1 cellular context compared by ENCODE assay signal in the genomic region with DNA sequence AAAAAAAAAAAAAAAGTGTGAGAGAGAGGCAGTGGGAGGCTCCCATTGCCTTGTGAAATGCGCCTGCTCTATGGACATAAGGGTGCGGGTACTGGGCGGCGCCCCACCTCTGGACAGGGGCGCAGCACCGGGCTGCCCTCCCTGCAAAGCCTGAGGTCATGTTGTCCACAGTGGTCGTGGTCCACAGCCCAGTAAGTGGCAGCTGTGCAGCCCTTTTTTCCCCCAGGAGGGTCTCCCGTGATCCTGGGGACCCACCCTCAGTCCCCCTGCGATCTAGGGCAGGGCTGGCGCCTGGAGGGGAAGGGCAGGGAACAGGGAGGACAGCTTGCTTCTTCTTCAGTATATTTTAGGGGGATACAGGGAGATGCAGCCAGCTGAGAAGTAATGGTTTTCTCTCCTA.
TF ChIP-seq lines count a peak whose summit lies in the region.

No MANE protein-coding gene starts in this region.

TF ChIP-seq in GM23338, 12 proteins besides CTCF, POLR2A, EP300 and RAD21 (continued from another document):
- TF ChIP-seq, protein P1, sequence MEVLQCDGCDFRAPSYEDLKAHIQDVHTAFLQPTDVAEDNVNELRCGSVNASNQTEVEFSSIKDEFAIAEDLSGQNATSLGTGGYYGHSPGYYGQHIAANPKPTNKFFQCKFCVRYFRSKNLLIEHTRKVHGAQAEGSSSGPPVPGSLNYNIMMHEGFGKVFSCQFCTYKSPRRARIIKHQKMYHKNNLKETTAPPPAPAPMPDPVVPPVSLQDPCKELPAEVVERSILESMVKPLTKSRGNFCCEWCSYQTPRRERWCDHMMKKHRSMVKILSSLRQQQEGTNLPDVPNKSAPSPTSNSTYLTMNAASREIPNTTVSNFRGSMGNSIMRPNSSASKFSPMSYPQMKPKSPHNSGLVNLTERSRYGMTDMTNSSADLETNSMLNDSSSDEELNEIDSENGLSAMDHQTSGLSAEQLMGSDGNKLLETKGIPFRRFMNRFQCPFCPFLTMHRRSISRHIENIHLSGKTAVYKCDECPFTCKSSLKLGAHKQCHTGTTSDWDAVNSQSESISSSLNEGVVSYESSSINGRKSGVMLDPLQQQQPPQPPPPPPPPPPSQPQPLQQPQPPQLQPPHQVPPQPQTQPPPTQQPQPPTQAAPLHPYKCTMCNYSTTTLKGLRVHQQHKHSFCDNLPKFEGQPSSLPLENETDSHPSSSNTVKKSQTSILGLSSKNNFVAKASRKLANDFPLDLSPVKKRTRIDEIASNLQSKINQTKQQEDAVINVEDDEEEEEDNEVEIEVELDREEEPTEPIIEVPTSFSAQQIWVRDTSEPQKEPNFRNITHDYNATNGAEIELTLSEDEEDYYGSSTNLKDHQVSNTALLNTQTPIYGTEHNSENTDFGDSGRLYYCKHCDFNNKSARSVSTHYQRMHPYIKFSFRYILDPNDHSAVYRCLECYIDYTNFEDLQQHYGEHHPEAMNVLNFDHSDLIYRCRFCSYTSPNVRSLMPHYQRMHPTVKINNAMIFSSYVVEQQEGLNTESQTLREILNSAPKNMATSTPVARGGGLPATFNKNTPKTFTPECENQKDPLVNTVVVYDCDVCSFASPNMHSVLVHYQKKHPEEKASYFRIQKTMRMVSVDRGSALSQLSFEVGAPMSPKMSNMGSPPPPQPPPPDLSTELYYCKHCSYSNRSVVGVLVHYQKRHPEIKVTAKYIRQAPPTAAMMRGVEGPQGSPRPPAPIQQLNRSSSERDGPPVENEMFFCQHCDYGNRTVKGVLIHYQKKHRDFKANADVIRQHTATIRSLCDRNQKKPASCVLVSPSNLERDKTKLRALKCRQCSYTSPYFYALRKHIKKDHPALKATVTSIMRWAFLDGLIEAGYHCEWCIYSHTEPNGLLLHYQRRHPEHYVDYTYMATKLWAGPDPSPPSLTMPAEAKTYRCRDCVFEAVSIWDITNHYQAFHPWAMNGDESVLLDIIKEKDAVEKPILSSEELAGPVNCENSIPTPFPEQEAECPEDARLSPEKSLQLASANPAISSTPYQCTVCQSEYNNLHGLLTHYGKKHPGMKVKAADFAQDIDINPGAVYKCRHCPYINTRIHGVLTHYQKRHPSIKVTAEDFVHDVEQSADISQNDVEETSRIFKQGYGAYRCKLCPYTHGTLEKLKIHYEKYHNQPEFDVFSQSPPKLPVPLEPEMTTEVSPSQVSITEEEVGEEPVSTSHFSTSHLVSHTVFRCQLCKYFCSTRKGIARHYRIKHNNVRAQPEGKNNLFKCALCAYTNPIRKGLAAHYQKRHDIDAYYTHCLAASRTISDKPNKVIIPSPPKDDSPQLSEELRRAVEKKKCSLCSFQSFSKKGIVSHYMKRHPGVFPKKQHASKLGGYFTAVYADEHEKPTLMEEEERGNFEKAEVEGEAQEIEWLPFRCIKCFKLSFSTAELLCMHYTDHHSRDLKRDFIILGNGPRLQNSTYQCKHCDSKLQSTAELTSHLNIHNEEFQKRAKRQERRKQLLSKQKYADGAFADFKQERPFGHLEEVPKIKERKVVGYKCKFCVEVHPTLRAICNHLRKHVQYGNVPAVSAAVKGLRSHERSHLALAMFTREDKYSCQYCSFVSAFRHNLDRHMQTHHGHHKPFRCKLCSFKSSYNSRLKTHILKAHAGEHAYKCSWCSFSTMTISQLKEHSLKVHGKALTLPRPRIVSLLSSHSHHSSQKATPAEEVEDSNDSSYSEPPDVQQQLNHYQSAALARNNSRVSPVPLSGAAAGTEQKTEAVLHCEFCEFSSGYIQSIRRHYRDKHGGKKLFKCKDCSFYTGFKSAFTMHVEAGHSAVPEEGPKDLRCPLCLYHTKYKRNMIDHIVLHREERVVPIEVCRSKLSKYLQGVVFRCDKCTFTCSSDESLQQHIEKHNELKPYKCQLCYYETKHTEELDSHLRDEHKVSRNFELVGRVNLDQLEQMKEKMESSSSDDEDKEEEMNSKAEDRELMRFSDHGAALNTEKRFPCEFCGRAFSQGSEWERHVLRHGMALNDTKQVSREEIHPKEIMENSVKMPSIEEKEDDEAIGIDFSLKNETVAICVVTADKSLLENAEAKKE (CRISPR knock-in tag; IDR thresholded peaks at IDR 0.05) = no peak
- no peak for TF ChIP-seq JUNB (IDR thresholded peaks at IDR 0.05; ENCODE audit: unreplicated experiment)
TF ChIP-seq in GM23338: peak in this region for 0.
